13 cellular contexts compared by ENCODE assay signal in genomic region chr3:56593455-56594158, GRCh38. TPM values are rescaled to one million over a fixed set of nuclear protein-coding genes. Genes with fewer than 3 reads are reported as not detected.
DNase-seq lines count a peak whose midpoint lies in the region; ATAC-seq, FAIRE-seq and TF ChIP-seq lines count a peak whose summit lies in the region.
"Had no signal": no experiment of that assay in that cellular context is flagged by ENCODE, and none has a peak within 500 bp of the region (broad histone marks: within the 10 kb centered on the region; RNA-seq: fewer than 3 reads in every experiment).

No MANE protein-coding gene starts in this region.

- no peak overlapping the region for H3K4me3 ChIP-seq in small intestine (ENCODE audit: low read depth in 1 of 2, low read length in 2 of 2)
- H3K4me3 ChIP-seq in upper lobe of left lung, result no peak overlapping the region
- H3K4me3 ChIP-seq in esophagus muscularis mucosa, result no peak overlapping the region
- H3K4me3 ChIP-seq: vagina had no signal

- no peaks in the 10 kb centered on the region for H3K27me3 ChIP-seq in small intestine (ENCODE audit: control insufficient read depth in 2 of 2, insufficient read depth in 2 of 2, low read length in 2 of 2)
- H3K27me3 ChIP-seq in upper lobe of left lung, result no peaks in the 10 kb centered on the region
- no peaks in the 10 kb centered on the region for H3K27me3 ChIP-seq in esophagus muscularis mucosa
- H3K27me3 ChIP-seq: vagina had no signal

- intact Hi-C loops in esophagus muscularis mucosa (cut with DNase I), result no loop called here

- 63 to 89% (median 80%) methylated on average over 6 of the region's 6 CpGs for WGBS in small intestine, 3 donors
- 83 to 94% methylated on average over 6 of the region's 6 CpGs for WGBS in upper lobe of left lung, 2 donors
- 97% methylated on average over 6 of the region's 6 CpGs for WGBS in esophagus muscularis mucosa

- H3K4me1 ChIP-seq in small intestine (ENCODE audit: control insufficient read depth in 2 of 2, insufficient read depth in 1 of 2, low read depth in 1 of 2, low read length in 1 of 2) (no peaks in the 10 kb centered on the region), upper lobe of left lung (no peaks in the 10 kb centered on the region), esophagus muscularis mucosa (no peaks in the 10 kb centered on the region)
- H3K4me1 ChIP-seq: vagina had no signal

- peak overlapping the region; percentile 93 to 98 for H3K27ac Mint-ChIP-seq in T-cell
- peak overlapping the region; percentile 92 for H3K27ac Mint-ChIP-seq in activated T-helper 17 cell treated with anti-CD3 and anti-CD28 coated beads, Interleukin-2, amount 50 U/mL, for 72 hours

- no peak for TF ChIP-seq CTCF in upper lobe of left lung (IDR thresholded peaks at IDR 0.05)
- no peak for TF ChIP-seq CTCF in esophagus muscularis mucosa (IDR thresholded peaks at IDR 0.05)

- TF ChIP-seq POLR2A in upper lobe of left lung (IDR thresholded peaks at IDR 0.05) (peak in 1 of 4 donors; percentile 37), esophagus muscularis mucosa (IDR thresholded peaks at IDR 0.05; ENCODE audit: low read depth) (no peak)

- peak; percentile 99 to 100 (median 100) for ATAC-seq in T-cell (replicated peaks in 1 of 4)
- ATAC-seq in activated T-helper 17 cell treated with anti-CD3 and anti-CD28 coated beads, Interleukin-2, amount 50 U/mL, for 72 hours (replicated peaks), result peak; percentile 99
- ATAC-seq in upper lobe of left lung (ENCODE audit: low FRiP score in 2 of 2), result no peak
- ATAC-seq: esophagus mucosa, HCT116 had no signal

- POLR2A ChIA-PET in T-cell (lab: Charles Lee), result interaction anchor here (0.5 to 1.6 kb wide), 5 partner anchors 8 to 97 kb away, joined by 3 to 10 read pairs (median 4); partner anchors contain the start of gene CCDC66 (in 1 of the 2)

- H3K27me3 Mint-ChIP-seq in T-cell, result no peaks in the 10 kb centered on the region
- H3K27me3 Mint-ChIP-seq in activated T-helper 17 cell treated with anti-CD3 and anti-CD28 coated beads, Interleukin-2, amount 50 U/mL, for 72 hours, result no peaks in the 10 kb centered on the region

- H3K9me3 ChIP-seq in small intestine (ENCODE audit: control insufficient read depth, low read depth), result no peaks in the 10 kb centered on the region
- H3K9me3 ChIP-seq in upper lobe of left lung, result no peaks in the 10 kb centered on the region
- no peaks in the 10 kb centered on the region for H3K9me3 ChIP-seq in esophagus muscularis mucosa
- H3K9me3 ChIP-seq: vagina had no signal

- DNase-seq in DMS53 (lab: John Stamatoyannopoulos, UW), result peak; percentile 63
- peak in 33 of 34 experiments; percentile 34 to 86 (median 64) for DNase-seq in T-cell
- peak; percentile 57 for DNase-seq in small intestine
- no peak for DNase-seq in upper lobe of left lung
- no peak for DNase-seq in UCSD-AML1 (lab: John Stamatoyannopoulos, UW; ENCODE audit: unreplicated experiment)
- no peak for DNase-seq in esophagus muscularis mucosa (ENCODE audit: extremely low spot score)
- no peak for DNase-seq in NCI-H526 treated with DMSO at 0.1 percent for 48 hours (lab: John Stamatoyannopoulos, UW)
- DNase-seq: KG1 had no signal

- H3K4me1 Mint-ChIP-seq in T-cell, result peaks cover 75 to 80% (median 77%) of the 10 kb centered on the region in 3 donors
- H3K4me1 Mint-ChIP-seq in activated T-helper 17 cell treated with anti-CD3 and anti-CD28 coated beads, Interleukin-2, amount 50 U/mL, for 72 hours, result peaks cover 40% of the 10 kb centered on the region

- FAIRE-seq in small intestine (lab: Jason Lieb, UNC), result no peak

- TF ChIP-seq EP300 in upper lobe of left lung (IDR thresholded peaks at IDR 0.05), result no peak
- no peak for TF ChIP-seq EP300 in esophagus muscularis mucosa (IDR thresholded peaks at IDR 0.05)

- CTCF ChIA-PET in T-cell (lab: Charles Lee), result interaction anchor here in 1 of 2 donors (0.6 to 1.6 kb wide), 6 partner anchors 18 to 208 kb away, joined by 3 to 16 read pairs (median 3); partner anchors contain the start of genes ARHGEF3 and CCDC66

- H3K36me3 Mint-ChIP-seq in T-cell, result peaks cover 42% of the 10 kb centered on the region
- peaks cover 53% of the 10 kb centered on the region for H3K36me3 Mint-ChIP-seq in activated T-helper 17 cell treated with anti-CD3 and anti-CD28 coated beads, Interleukin-2, amount 50 U/mL, for 72 hours (ENCODE audit: low read depth)

- H3K27ac ChIP-seq in small intestine (ENCODE audit: low read depth in 1 of 2, low read length in 1 of 2) (peak overlapping the region in 1 of 2 donors; percentile 75), upper lobe of left lung (no peak overlapping the region), esophagus muscularis mucosa (replicated peaks in 1 of 4) (no peak overlapping the region)
- H3K27ac ChIP-seq: C4-2B, vagina had no signal

- peaks cover 4 to 5% of the 10 kb centered on the region in 2 donors for H3K36me3 ChIP-seq in small intestine (ENCODE audit: control insufficient read depth in 2 of 2, insufficient read depth in 2 of 2, low read length in 2 of 2)
- H3K36me3 ChIP-seq in upper lobe of left lung, result peaks cover 0 to 45% (median 3%) of the 10 kb centered on the region in 4 donors
- H3K36me3 ChIP-seq in esophagus muscularis mucosa, result peaks cover 7 to 47% (median 27%) of the 10 kb centered on the region in 4 donors

- H3K4me3 Mint-ChIP-seq in T-cell, result peak overlapping the region; percentile 62 to 80 (median 71)
- H3K4me3 Mint-ChIP-seq in activated T-helper 17 cell treated with anti-CD3 and anti-CD28 coated beads, Interleukin-2, amount 50 U/mL, for 72 hours, result peak overlapping the region; percentile 67

- H3K9me3 Mint-ChIP-seq in T-cell, result peaks cover 0 to 6% (median 4%) of the 10 kb centered on the region in 3 donors
- peaks cover 1% of the 10 kb centered on the region for H3K9me3 Mint-ChIP-seq in activated T-helper 17 cell treated with anti-CD3 and anti-CD28 coated beads, Interleukin-2, amount 50 U/mL, for 72 hours

RNA-seq across cellular contexts. Expression of gene CCDC66, which starts 36.6 kb away (rescaled TPM):
- total RNA-seq in T-cell, result 10 to 100 TPM; 57.8 to 75.2 (median 72.6) TPM
- total RNA-seq in activated T-helper 17 cell treated with anti-CD3 and anti-CD28 coated beads, Interleukin-2, amount 50 U/mL, for 72 hours, result 10 to 100 TPM; 26.3 to 27.0 TPM
- polyA plus RNA-seq in small intestine, result 1 to 10 TPM; 3.5 to 6.0 (median 3.6) TPM
- 10 to 100 TPM; 19.8 to 78.2 (median 27.3) TPM for total RNA-seq in upper lobe of left lung
- total RNA-seq in esophagus muscularis mucosa, result 10 to 100 TPM; 15.3 to 37.8 (median 18.9) TPM

Comparison
In these comparisons a context has a peak if more than half of its experiments do, and no peak if none do; other contexts are left out.
1. DNase-seq: peak in DMS53 (single experiment), T-cell (33 of 34) and small intestine (single experiment); none in upper lobe of left lung (0 of 2), UCSD-AML1 (single experiment), esophagus muscularis mucosa (single experiment) and NCI-H526 treated with DMSO at 0.1 percent for 48 hours (single experiment).
2. ATAC-seq: peak in T-cell (4 of 4) and activated T-helper 17 cell treated with anti-CD3 and anti-CD28 coated beads, Interleukin-2, amount 50 U/mL, for 72 hours (single experiment); none in upper lobe of left lung (0 of 2).